In genomic region chr21:43801006-43801783, GRCh38 we compare ENCODE assay signal across 23 cellular contexts.
"Had no signal": no experiment of that assay in that cellular context is flagged by ENCODE, and none has a peak within 500 bp of the region (broad histone marks: within the 10 kb centered on the region; RNA-seq: fewer than 3 reads in every experiment).

No MANE protein-coding gene starts in this region.

- H3K27me3 Mint-ChIP-seq: natural killer cell treated with Interleukin-12 subunit alpha and Interleukin-12 subunit beta and Interleukin-15 and Interleukin-18, amount 100 ng/mL, for 72 hours had no signal

- ATAC-seq: activated T-cell treated with anti-CD3 and anti-CD28 coated beads, Interleukin-2, amount 50 U/mL, for 72 hours; body of pancreas; foreskin keratinocyte; natural killer cell treated with Interleukin-12 subunit alpha and Interleukin-12 subunit beta and Interleukin-15 and Interleukin-18, amount 100 ng/mL, for 72 hours; pancreas; psoas muscle had no signal

- H3K27ac Mint-ChIP-seq: activated naive CD4-positive, alpha-beta T cell treated with anti-CD3 and anti-CD28 coated beads for 36 hours; activated T-cell treated with anti-CD3 and anti-CD28 coated beads, Interleukin-2, amount 50 U/mL, for 72 hours; natural killer cell treated with Interleukin-12 subunit alpha and Interleukin-12 subunit beta and Interleukin-15 and Interleukin-18, amount 100 ng/mL, for 72 hours; T-helper 2 cell treated with Interferon-gamma antibody and Interleukin-4, amounts not matched to agents 5 μg/mL and 100 μg/mL, for 36 hours had no signal

- DNase-seq: activated CD4-positive, alpha-beta T cell treated with anti-CD3 and anti-CD28 coated beads, Interleukin-2, amount 50 U/mL, for 48 hours; activated CD4-positive, CD25-positive, alpha-beta regulatory T cell treated with anti-CD3 and anti-CD28 coated beads, Interleukin-2, amount 50 U/mL, for 72 hours; activated CD8-positive, alpha-beta memory T cell treated with anti-CD3 and anti-CD28 coated beads, Interleukin-2, amount 50 U/mL, for 48 hours; activated effector memory CD4-positive, alpha-beta T cell treated with Interleukin-2 at 50 U/mL for 16 hours; activated naive CD4-positive, alpha-beta T cell treated with anti-CD3 and anti-CD28 coated beads for 36 hours; activated T-cell treated with anti-CD3 and anti-CD28 coated beads, Interleukin-2, amount 50 U/mL, for 72 hours; anterior cingulate cortex; body of pancreas; caudate nucleus; dermis blood vessel endothelial cell; effector CD8-positive, alpha-beta T cell; foreskin keratinocyte; immature natural killer cell; psoas muscle; stimulated activated CD4-positive, alpha-beta T cell treated with anti-CD3 and anti-CD28 coated beads, Interleukin-1b, Interleukin-23, amount 100 ng/mL, for 48 hours; transverse colon; uterus had no signal

- H3K4me3 ChIP-seq: body of pancreas, pancreas, psoas muscle, right atrium auricular region, transverse colon, uterus had no signal

- H3K36me3 ChIP-seq: uterus had no signal

- H3K27me3 ChIP-seq: body of pancreas, foreskin keratinocyte, neutrophil, pancreas, right atrium auricular region, transverse colon, uterus had no signal

- H3K27ac ChIP-seq: body of pancreas, foreskin keratinocyte, neutrophil, pancreas, psoas muscle, right atrium auricular region, transverse colon, uterus, VCaP had no signal

- H3K36me3 Mint-ChIP-seq: natural killer cell treated with Interleukin-12 subunit alpha and Interleukin-12 subunit beta and Interleukin-15 and Interleukin-18, amount 100 ng/mL, for 72 hours had no signal

- H3K4me1 ChIP-seq: body of pancreas, foreskin keratinocyte, pancreas, psoas muscle, right atrium auricular region, transverse colon, uterus had no signal

- H3K9me3 ChIP-seq: body of pancreas, neutrophil, pancreas, psoas muscle, right atrium auricular region, transverse colon, uterus had no signal

- H3K4me3 Mint-ChIP-seq: activated naive CD4-positive, alpha-beta T cell treated with anti-CD3 and anti-CD28 coated beads for 36 hours; activated T-cell treated with anti-CD3 and anti-CD28 coated beads, Interleukin-2, amount 50 U/mL, for 72 hours; immature natural killer cell; natural killer cell treated with Interleukin-12 subunit alpha and Interleukin-12 subunit beta and Interleukin-15 and Interleukin-18, amount 100 ng/mL, for 72 hours; T-helper 2 cell treated with Interferon-gamma antibody and Interleukin-4, amounts not matched to agents 5 μg/mL and 100 μg/mL, for 36 hours had no signal

- H3K9me3 Mint-ChIP-seq: activated naive CD4-positive, alpha-beta T cell treated with anti-CD3 and anti-CD28 coated beads for 36 hours; activated T-cell treated with anti-CD3 and anti-CD28 coated beads, Interleukin-2, amount 50 U/mL, for 72 hours; immature natural killer cell; natural killer cell treated with Interleukin-12 subunit alpha and Interleukin-12 subunit beta and Interleukin-15 and Interleukin-18, amount 100 ng/mL, for 72 hours; T-helper 2 cell treated with Interferon-gamma antibody and Interleukin-4, amounts not matched to agents 5 μg/mL and 100 μg/mL, for 36 hours had no signal

- FAIRE-seq: pancreas had no signal
